ENCODE assay signal across 9 cellular contexts in the genomic region with DNA sequence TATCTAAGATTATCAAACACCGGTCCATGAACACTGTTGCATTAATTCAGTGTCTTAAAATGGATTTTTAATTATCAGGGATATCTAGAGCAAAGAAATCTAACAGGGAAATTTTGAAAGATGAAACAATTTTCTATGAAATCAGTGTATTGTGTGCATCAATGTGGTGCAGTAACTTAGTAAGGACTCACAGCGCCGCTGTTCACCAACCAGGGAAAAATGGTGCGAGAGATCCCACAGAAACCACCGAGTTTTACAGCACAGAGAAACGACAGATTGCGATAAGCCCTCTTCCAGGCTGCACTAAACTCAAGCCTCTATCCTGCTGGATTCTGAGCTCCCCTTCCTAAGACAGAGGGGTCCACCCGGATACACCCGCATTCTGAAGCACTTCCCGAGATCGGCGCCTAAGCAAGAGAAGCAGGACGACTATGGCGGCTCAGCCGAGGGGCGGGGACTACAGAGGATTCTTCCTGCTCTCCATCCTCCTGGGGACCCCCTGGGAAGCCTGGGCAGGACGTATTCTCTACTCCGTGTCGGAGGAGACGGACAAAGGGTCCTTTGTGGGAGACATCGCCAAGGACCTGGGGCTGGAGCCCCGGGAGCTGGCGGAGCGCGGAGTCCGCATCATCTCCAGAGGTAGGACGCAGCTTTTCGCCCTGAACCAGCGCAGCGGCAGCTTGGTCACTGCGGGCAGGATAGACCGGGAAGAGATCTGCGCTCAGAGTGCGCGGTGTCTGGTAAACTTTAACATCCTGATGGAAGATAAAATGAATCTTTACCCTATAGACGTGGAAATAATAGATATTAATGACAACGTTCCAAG. TPM values are rescaled to one million over a fixed set of nuclear protein-coding genes. Genes with fewer than 3 reads are reported as not detected.
DNase-seq lines count a peak whose midpoint lies in the region; ATAC-seq, FAIRE-seq and TF ChIP-seq lines count a peak whose summit lies in the region.
"Had no signal": no experiment of that assay in that cellular context is flagged by ENCODE, and none has a peak within 500 bp of the region (broad histone marks: within the 10 kb centered on the region; RNA-seq: fewer than 3 reads in every experiment).

PCDHGA7 (plus strand) TSS at position 274 of the 826 bp plus-strand sequence; CDS start at position 432, 158 bp downstream.

- H3K9ac ChIP-seq in kidney (ENCODE audit: low read length in 2 of 2) = peak within 1 kb of the TSS in 1 of 2 donors; percentile 24

- peaks cover 58% of the 10 kb centered on the region for H3K9me3 Mint-ChIP-seq in GM23338
- H3K9me3 Mint-ChIP-seq in mesothelial cell of epicardium = peaks cover 67% of the 10 kb centered on the region

- peak; percentile 67 to 78 for DNase-seq in A549 (ENCODE audit: low read depth in 1 of 2, low spot score in 1 of 2)
- DNase-seq in GM23338 (ENCODE audit: low spot score) = no peak
- no peak for DNase-seq in ascending aorta (ENCODE audit: low spot score in 2 of 2)
- no peak for DNase-seq in kidney
- no peak for DNase-seq in mesothelial cell of epicardium (ENCODE audit: low spot score in 2 of 2, unreplicated experiment in 2 of 2)
- DNase-seq in inferior parietal cortex (ENCODE audit: extremely low spot score) = no peak

- no peak within 1 kb of the TSS for H2AFZ ChIP-seq in GM23338

- H3K27me3 Mint-ChIP-seq in GM23338 (ENCODE audit: insufficient read depth, low read depth, poor library complexity) (peaks cover 10% of the 10 kb centered on the region), mesothelial cell of epicardium (ENCODE audit: low read depth) (no peaks in the 10 kb centered on the region)

- H3K27ac ChIP-seq in A549 (peak within 1 kb of the TSS; percentile 87 to 88), GM23338 (ENCODE audit: low read depth) (no peak within 1 kb of the TSS), ascending aorta (no peak within 1 kb of the TSS), kidney (ENCODE audit: low read depth in 2 of 2, low read length in 2 of 2) (no peak within 1 kb of the TSS)
- H3K27ac ChIP-seq: VCaP had no signal

- CTCF ChIA-PET in A549 (lab: Yijun Ruan, JAX) = interaction anchor here (0.6 to 2.2 kb wide), 33 partner anchors 11 to 562 kb away, joined by 3 to 19 read pairs (median 4); partner anchors contain the start of genes PCDHA5, PCDHGA1, PCDHGA5 and PCDHGB3

- peak; percentile 71 to 78 for TF ChIP-seq RAD21 in A549 (conservative IDR thresholded peaks at IDR 0.05 in 1 of 2, IDR thresholded peaks at IDR 0.05 in 1 of 2)

- H3K4me1 ChIP-seq in A549 (no peaks in the 10 kb centered on the region), GM23338 (ENCODE audit: insufficient read depth) (no peaks in the 10 kb centered on the region), ascending aorta (no peaks in the 10 kb centered on the region), kidney (ENCODE audit: control insufficient read depth in 1 of 2, insufficient read depth in 1 of 2, low read depth in 1 of 2, low read length in 2 of 2) (no peaks in the 10 kb centered on the region)

- peak within 1 kb of the TSS; percentile 85 for H3K4me3 Mint-ChIP-seq in GM23338
- H3K4me3 Mint-ChIP-seq in mesothelial cell of epicardium = no peak within 1 kb of the TSS

- H3K4me3 ChIP-seq in A549 (peak within 1 kb of the TSS; percentile 88), GM23338 (no peak within 1 kb of the TSS), ascending aorta (peak within 1 kb of the TSS; percentile 19 to 21), kidney (ENCODE audit: low read length in 2 of 2) (peak within 1 kb of the TSS; percentile 14 to 43)

- intact Hi-C loops in ascending aorta (cut with DNase I) = no loop called here
- intact Hi-C loops in kidney (cut with DNase I) = no loop called here

- H3K27ac Mint-ChIP-seq in GM23338 (peak within 1 kb of the TSS; percentile 90), mesothelial cell of epicardium (no peak within 1 kb of the TSS)

- no peaks in the 10 kb centered on the region for H3K79me2 ChIP-seq in GM23338 (replicated peaks; ENCODE audit: insufficient read depth)

- peaks cover 44% of the 10 kb centered on the region for H3K36me3 Mint-ChIP-seq in GM23338 (ENCODE audit: low read depth)
- peaks cover 8% of the 10 kb centered on the region for H3K36me3 Mint-ChIP-seq in mesothelial cell of epicardium

- FAIRE-seq in A549 (lab: Jason Lieb, UNC) = no peak
- no peak for FAIRE-seq in kidney (lab: Jason Lieb, UNC)

- no peaks in the 10 kb centered on the region for H3K9me2 ChIP-seq in GM23338 (ENCODE audit: insufficient read depth)

- H3K36me3 ChIP-seq in GM23338 (ENCODE audit: insufficient read depth) = no peaks in the 10 kb centered on the region
- peaks cover 0 to 6% of the 10 kb centered on the region in 2 donors for H3K36me3 ChIP-seq in ascending aorta
- H3K36me3 ChIP-seq in kidney (ENCODE audit: control insufficient read depth in 1 of 2, insufficient read depth in 2 of 2, low read length in 2 of 2) = no peaks in the 10 kb centered on the region

- H3K4me1 Mint-ChIP-seq in GM23338 (no peaks in the 10 kb centered on the region), mesothelial cell of epicardium (no peaks in the 10 kb centered on the region)

- TF ChIP-seq CTCF in A549 (IDR thresholded peaks at IDR 0.05) = peak; percentile 80
- TF ChIP-seq CTCF in GM23338 (conservative IDR thresholded peaks at IDR 0.05; ENCODE audit: low read depth in 2 of 2) = no peak
- no peak for TF ChIP-seq CTCF in ascending aorta (IDR thresholded peaks at IDR 0.05)
- TF ChIP-seq CTCF in kidney (IDR thresholded peaks at IDR 0.05; ENCODE audit: borderline replicate concordance, extremely low read depth, insufficient read depth) = peak; percentile 18
- no peak for TF ChIP-seq CTCF in mesothelial cell of epicardium (IDR thresholded peaks at IDR 0.05; ENCODE audit: unreplicated experiment)

- no peak for TF ChIP-seq EP300 in A549 (IDR thresholded peaks at IDR 0.05)

- 3% methylated on average over 28 of the region's 37 CpGs for WGBS in A549 (ENCODE audit: missing lambda C conversion rate)

- ATAC-seq in A549 = peak; percentile 96
- peak; percentile 73 for ATAC-seq in GM23338
- ATAC-seq in GM21526 (IDR thresholded peaks at IDR 0.05; ENCODE audit: low FRiP score, unreplicated experiment) = no peak
- no peak for ATAC-seq in HG03196 (IDR thresholded peaks at IDR 0.05; ENCODE audit: unreplicated experiment)

- H3K4me2 ChIP-seq in A549 = peak within 1 kb of the TSS; percentile 99
- H3K4me2 ChIP-seq in GM23338 = no peak within 1 kb of the TSS

- no peaks in the 10 kb centered on the region for H3F3A ChIP-seq in GM23338 (replicated peaks; ENCODE audit: low read depth)

- POLR2A ChIA-PET in A549 (lab: Yijun Ruan, JAX) = interaction anchor here (0.8 to 1.5 kb wide), 3 partner anchors 13 to 181 kb away, joined by 3 to 4 read pairs (median 3); partner anchors contain the start of genes PCDHGB3 and TAF7

- no peaks in the 10 kb centered on the region for H3K27me3 ChIP-seq in GM23338 (ENCODE audit: insufficient read depth)
- no peaks in the 10 kb centered on the region for H3K27me3 ChIP-seq in ascending aorta

- H4K20me1 ChIP-seq in GM23338 (replicated peaks; ENCODE audit: insufficient read depth) = no peaks in the 10 kb centered on the region

- H3K9me3 ChIP-seq in A549 = peaks cover 35% of the 10 kb centered on the region
- H3K9me3 ChIP-seq in ascending aorta = peaks cover 85 to 99% of the 10 kb centered on the region in 2 donors
- peaks cover 10 to 60% of the 10 kb centered on the region in 2 donors for H3K9me3 ChIP-seq in kidney (ENCODE audit: control insufficient read depth in 1 of 2, low read length in 2 of 2)

- no peak for TF ChIP-seq POLR2A in A549 (IDR thresholded peaks at IDR 0.05; ENCODE audit: low read length)

TF ChIP-seq in A549, 52 proteins besides CTCF, POLR2A, EP300 and RAD21 (continues in another document):
- TF ChIP-seq RNF2 (IDR thresholded peaks at IDR 0.05; ENCODE audit: borderline replicate concordance, low read depth) (no peak), BCL3 (IDR thresholded peaks at IDR 0.05) (no peak), JUN (IDR thresholded peaks at IDR 0.05) (no peak), RCOR1 (IDR thresholded peaks at IDR 0.05; ENCODE audit: low read depth, low read length) (no peak)

TF ChIP-seq in GM23338, 12 proteins besides CTCF, POLR2A, EP300 and RAD21:
- TF ChIP-seq NANOG (IDR thresholded peaks at IDR 0.05; ENCODE audit: borderline replicate concordance) (no peak), EZH2phosphoT487 (IDR thresholded peaks at IDR 0.05; ENCODE audit: unreplicated experiment) (no peak)

RNA-seq across cellular contexts. Expression of gene PCDHGA7, which starts in this region (rescaled TPM):
- polyA plus RNA-seq in A549 (2011; rRNA removed) (0.95 and 1.1 TPM in 2 replicates), A549 (2017; fragmentation: RNase III; extraction: RNeasy Plus Mini Kit Qiagen cat#74134 plus additional on column Dnase treatment) (0.70 to 0.84 TPM (median 0.76 TPM) in 3 replicates), GM23338 (2016; fragmentation: Nextera tagmentation; extraction: Ambion mirVana) (0.44 and 0.50 TPM in 2 replicates), kidney (ENCODE audit: insufficient read depth, low read depth, low replicate concordance) (0.49 TPM)
- polyA plus RNA-seq in A549 (2012; cell fraction: cytosol; rRNA removed) = 0.29 and 0.48 TPM in 2 replicates
- polyA plus RNA-seq in A549 (2012; cell fraction: nucleus; rRNA removed) = 1.6 and 1.7 TPM in 2 replicates
- polyA minus RNA-seq in A549 (2011; rRNA and poly(A)+ RNA removed) = 0.99 and 1.5 TPM in 2 replicates
- total RNA-seq in GM23338 (2014; rRNA removed; shearing (Covaris generic)) = 2.9 and 4.4 TPM in 2 replicates
- total RNA-seq in ascending aorta (4.2 TPM), kidney (4.1 TPM), mesothelial cell of epicardium (0.33 to 0.43 TPM (median 0.38 TPM) in 3 replicates)

Comparison
In these comparisons a context has a peak if more than half of its experiments do, and no peak if none do; other contexts are left out.
1. ATAC-seq: peak in A549 (2 of 2) and GM23338 (single experiment); none in GM21526 (single experiment) and HG03196 (single experiment).
2. DNase-seq: peak in A549 (2 of 2); none in GM23338 (single experiment), ascending aorta (0 of 2), kidney (single experiment), mesothelial cell of epicardium (0 of 2) and inferior parietal cortex (single experiment).
3. H3K27ac ChIP-seq: peak in A549 (2 of 2); none in GM23338 (single experiment), ascending aorta (0 of 2) and kidney (0 of 2).
4. CTCF ChIP-seq: peak in A549 (single experiment) and kidney (single experiment); none in GM23338 (0 of 2), ascending aorta (0 of 3) and mesothelial cell of epicardium (single experiment).